8 cellular contexts compared by ENCODE assay signal in genomic region chr1:231612393-231613089, GRCh38.
A peak's percentile ranks its signal among the peaks of the same experiment; 100 is the strongest.
DNase-seq lines count a peak whose midpoint lies in the region; ATAC-seq and TF ChIP-seq lines count a peak whose summit lies in the region.

No MANE protein-coding gene starts in this region.

- H3K9me3 ChIP-seq in DND-41 (ENCODE audit: insufficient read depth, low read length, severe bottlenecking), result no peaks in the 10 kb centered on the region

- H2AFZ ChIP-seq in DND-41 (ENCODE audit: low read depth, low read length), result peak overlapping the region; percentile 54

- peak overlapping the region; percentile 60 for H3K4me2 ChIP-seq in DND-41 (ENCODE audit: insufficient read depth, low read length)

- no peaks in the 10 kb centered on the region for H3K79me2 ChIP-seq in DND-41 (ENCODE audit: insufficient read depth, low read length)

- TF ChIP-seq CTCF in DND-41 (IDR thresholded peaks at IDR 0.05; ENCODE audit: borderline replicate concordance, extremely low read depth, low read length, poor library complexity, severe bottlenecking), result no peak

- peak overlapping the region in 1 of 2 experiments; percentile 39; a peak in 2 of 4 replicates for H3K4me3 ChIP-seq in DND-41 (ENCODE audit: low read depth in 1 of 2, low read length in 2 of 2)

- peak overlapping the region; percentile 84 for H3K27ac ChIP-seq in DND-41 (ENCODE audit: low read length)

- peaks cover 30% of the 10 kb centered on the region for H3K4me1 ChIP-seq in DND-41 (ENCODE audit: insufficient read depth, low read length)

- TF ChIP-seq POLR2A in erythroblast (IDR thresholded peaks at IDR 0.05; ENCODE audit: low read length), result no peak

- no peaks in the 10 kb centered on the region for H4K20me1 ChIP-seq in DND-41 (ENCODE audit: insufficient read depth, low read length)

- ATAC-seq in DND-41 (ENCODE audit: insufficient read depth, low read depth), result peak; percentile 99
- peak; percentile 99 for ATAC-seq in GM21423 (IDR thresholded peaks at IDR 0.05; ENCODE audit: unreplicated experiment)
- peak; percentile 90 for ATAC-seq in HG03575 (IDR thresholded peaks at IDR 0.05; ENCODE audit: extremely low read depth, insufficient number of reproducible peaks, low FRiP score, unreplicated experiment)

- peak overlapping the region; percentile 43 for H3K9ac ChIP-seq in DND-41 (ENCODE audit: low read depth, low read length)

- DNase-seq in DND-41 (peak; percentile 77), NCI-H2029 treated with DMSO at 0.1 percent for 48 hours (lab: John Stamatoyannopoulos, UW) (no peak), globus pallidus (ENCODE audit: low spot score) (no peak), erythroblast (lab: John Stamatoyannopoulos, UW) (no peak)
- DNase-seq in activated CD8-positive, alpha-beta memory T cell treated with anti-CD3 and anti-CD28 coated beads, Interleukin-2, amount 50 U/mL, for 4 hours, result peak; percentile 34
- DNase-seq in stimulated activated CD8-positive, alpha-beta memory T cell treated with anti-CD3 and anti-CD28 coated beads, Interleukin-4, amount 100 ng/mL, for 48 hours, result peak; percentile 56

- no peaks in the 10 kb centered on the region for H3K27me3 ChIP-seq in DND-41 (ENCODE audit: insufficient read depth, low read length, poor library complexity)

- H3K36me3 ChIP-seq in DND-41 (ENCODE audit: insufficient read depth, low read length), result no peaks in the 10 kb centered on the region

Comparison
In these comparisons a context has a peak if more than half of its experiments do, and no peak if none do; other contexts are left out.
1. DNase-seq: peak in DND-41 (single experiment), activated CD8-positive, alpha-beta memory T cell treated with anti-CD3 and anti-CD28 coated beads, Interleukin-2, amount 50 U/mL, for 4 hours (single experiment) and stimulated activated CD8-positive, alpha-beta memory T cell treated with anti-CD3 and anti-CD28 coated beads, Interleukin-4, amount 100 ng/mL, for 48 hours (single experiment); none in NCI-H2029 treated with DMSO at 0.1 percent for 48 hours (single experiment), globus pallidus (single experiment) and erythroblast (0 of 2).
2. Peak in every context shown above with its lines, with median percentiles within 50 percentile points of each other: ATAC-seq.